9 cellular contexts compared by ENCODE assay signal in the genomic region with DNA sequence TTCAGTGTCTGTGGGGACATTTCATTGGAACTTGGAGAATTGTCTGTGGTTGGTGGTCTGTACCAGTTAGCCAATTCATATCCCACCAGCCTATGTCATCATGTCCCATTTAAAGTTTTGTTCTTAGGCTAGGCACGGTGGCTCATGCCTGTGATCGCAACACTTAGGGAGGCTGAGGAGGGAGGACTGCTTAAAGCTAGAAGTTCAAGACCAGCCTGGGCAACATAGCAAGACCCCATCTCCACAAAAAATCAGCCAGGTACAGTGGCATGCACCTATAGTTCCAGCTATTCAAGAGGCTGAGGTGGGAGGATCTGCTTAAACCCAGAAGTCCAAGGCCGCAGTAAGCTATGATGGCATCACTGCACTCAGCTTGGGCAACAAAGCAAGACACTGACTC.
"Had no signal": no experiment of that assay in that cellular context is flagged by ENCODE, and none has a peak within 500 bp of the region (broad histone marks: within the 10 kb centered on the region; RNA-seq: fewer than 3 reads in every experiment).

No MANE protein-coding gene starts in this region.

- H3K27ac Mint-ChIP-seq: HFFc6, IgD-negative memory B cell had no signal

- H3K9me3 ChIP-seq: HAP-1 had no signal

- H3K4me3 Mint-ChIP-seq: HFFc6, IgD-negative memory B cell had no signal

- H3K9ac ChIP-seq: GM23248 had no signal

- ATAC-seq: HCT116 had no signal

- H3K4me1 Mint-ChIP-seq: IgD-negative memory B cell had no signal

- H3K9me3 Mint-ChIP-seq: HFFc6, IgD-negative memory B cell had no signal

- H2AFZ ChIP-seq: GM23248 had no signal

- DNase-seq: GM23248, GOT3, H7, HFFc6, KG1 had no signal

- H3K4me3 ChIP-seq: GM23248, HAP-1 had no signal

- H3K27ac ChIP-seq: GM23248, HL-60 had no signal

- H3K36me3 Mint-ChIP-seq: IgD-negative memory B cell had no signal

- H3K36me3 ChIP-seq: HAP-1 had no signal

- H3K4me1 ChIP-seq: HAP-1 had no signal
